ENCODE assay signal across 16 cellular contexts in genomic region chr5:175344331-175345200, GRCh38.
DNase-seq lines count a peak whose midpoint lies in the region; ATAC-seq, FAIRE-seq and TF ChIP-seq lines count a peak whose summit lies in the region.
"Had no signal": no experiment of that assay in that cellular context is flagged by ENCODE, and none has a peak within 500 bp of the region (broad histone marks: within the 10 kb centered on the region; RNA-seq: fewer than 3 reads in every experiment).

No MANE protein-coding gene starts in this region.

- H3K36me3 ChIP-seq in HCT116 (ENCODE audit: control insufficient read depth in 1 of 2, insufficient read depth in 2 of 2, low read length in 2 of 2) (no peaks in the 10 kb centered on the region), keratinocyte (ENCODE audit: control insufficient read depth in 2 of 2, extremely low read depth in 1 of 2, insufficient read depth in 2 of 2, low read length in 2 of 2) (no peaks in the 10 kb centered on the region), MM.1S (replicated peaks; ENCODE audit: insufficient read depth, low read length) (no peaks in the 10 kb centered on the region)
- H3K36me3 ChIP-seq: esophagus squamous epithelium, neural progenitor cell had no signal

- RAD21 ChIA-PET in HCT116 (lab: Charles Lee; ENCODE audit: low non-redundant PET in 1 of 2, low total read pairs in 2 of 2, uncharacterized antibody in 2 of 2, unreplicated experiment in 2 of 2), result no interaction called here

- DNase-seq in A549 (ENCODE audit: low read depth in 1 of 2, low spot score in 1 of 2), result peak; percentile 40 to 82
- DNase-seq in HCT116 (ENCODE audit: low read depth, low spot score), result peak; percentile 71
- DNase-seq in T1000 (lab: John Stamatoyannopoulos, UW), result peak; percentile 31
- peak; percentile 70 for DNase-seq in keratinocyte (ENCODE audit: low read depth, low spot score)
- no peak for DNase-seq in MM.1S
- DNase-seq in GM19239 (ENCODE audit: insufficient read length, low spot score), result no peak
- DNase-seq in T-helper 17 cell, result no peak
- DNase-seq: activated CD4-positive, CD25-positive, alpha-beta regulatory T cell; activated naive CD8-positive, alpha-beta T cell treated with anti-CD3 and anti-CD28 coated beads, Interleukin-2, amount 10 ng/mL, durations not matched to agents 7 days and 5 days; DMS53; esophagus squamous epithelium; NCI-H2171 treated with DMSO at 0.1 percent for 48 hours had no signal

- H2AFZ ChIP-seq in HCT116 (ENCODE audit: low read depth, low read length, poor library complexity, severe bottlenecking) (peak overlapping the region; percentile 45), keratinocyte (ENCODE audit: control insufficient read depth, low read length) (no peak overlapping the region), MM.1S (ENCODE audit: low read length) (no peak overlapping the region)
- H2AFZ ChIP-seq: neural progenitor cell had no signal

- H3K4me1 ChIP-seq in A549 (peaks cover 52% of the 10 kb centered on the region), HCT116 (ENCODE audit: control insufficient read depth in 1 of 2, insufficient read depth in 2 of 2, low read length in 2 of 2) (peaks cover 37 to 54% of the 10 kb centered on the region in 2 experiments), keratinocyte (ENCODE audit: control insufficient read depth, extremely low read depth, insufficient read depth, low read length) (peaks cover 27% of the 10 kb centered on the region), MM.1S (ENCODE audit: low read length) (no peaks in the 10 kb centered on the region)

- H3K27ac ChIP-seq in A549, result peak overlapping the region; percentile 77 to 88; a peak in 5 of 6 replicates
- H3K27ac ChIP-seq in HCT116 (ENCODE audit: low read depth, low read length), result peak overlapping the region; percentile 82
- peak overlapping the region; percentile 45 for H3K27ac ChIP-seq in keratinocyte (ENCODE audit: control insufficient read depth, insufficient read depth, low read length)
- H3K27ac ChIP-seq in MM.1S (ENCODE audit: low read length), result no peak overlapping the region
- H3K27ac ChIP-seq: coronary artery, esophagus squamous epithelium, neural progenitor cell had no signal

- CTCF ChIA-PET in A549 (lab: Yijun Ruan, JAX), result interaction anchor here (1.2 to 5.3 kb wide), 11 partner anchors 19 to 433 kb away, joined by 3 to 26 read pairs (median 6); partner anchors contain the start of gene DRD1
- CTCF ChIA-PET in HCT116 (lab: Charles Lee), result interaction anchor here (1.6 kb wide), 1 partner anchor 120 kb away, joined by 5 read pairs; no protein-coding TSS in a partner anchor

- POLR2A ChIA-PET in A549 (lab: Yijun Ruan, JAX) (interaction anchor here (2.4 to 2.5 kb wide), 2 partner anchors 34 to 57 kb away, joined by 8 to 40 read pairs; no protein-coding TSS in a partner anchor), HCT116 (lab: Charles Lee) (interaction anchor here (0.9 kb wide), 1 partner anchor 14 kb away, joined by 3 read pairs; no protein-coding TSS in a partner anchor)

- H3K4me2 ChIP-seq in A549 (peak overlapping the region; percentile 48), HCT116 (ENCODE audit: low read length) (peak overlapping the region; percentile 64), keratinocyte (ENCODE audit: control insufficient read depth, extremely low read depth, insufficient read depth, low read depth, low read length) (peak overlapping the region; percentile 37), MM.1S (ENCODE audit: low read depth, low read length) (no peak overlapping the region)
- H3K4me2 ChIP-seq: neural progenitor cell had no signal

- TF ChIP-seq RAD21 in A549 (conservative IDR thresholded peaks at IDR 0.05 in 1 of 2, IDR thresholded peaks at IDR 0.05 in 1 of 2) (peak; percentile 32 to 66), HCT116 (IDR thresholded peaks at IDR 0.05; ENCODE audit: low read depth) (no peak)

- no peak overlapping the region for H3K9ac ChIP-seq in HCT116 (ENCODE audit: low read length)
- H3K9ac ChIP-seq in keratinocyte (ENCODE audit: control insufficient read depth, extremely low read depth, insufficient read depth, low read length), result no peak overlapping the region
- H3K9ac ChIP-seq in MM.1S (ENCODE audit: low read length), result no peak overlapping the region
- H3K9ac ChIP-seq: neural progenitor cell had no signal

- TF ChIP-seq CTCF in A549 (IDR thresholded peaks at IDR 0.05), result no peak
- no peak for TF ChIP-seq CTCF in HCT116 (IDR thresholded peaks at IDR 0.05 in 2 of 3, conservative IDR thresholded peaks at IDR 0.05 in 1 of 3; ENCODE audit: borderline replicate concordance in 1 of 3, insufficient read depth in 1 of 3, low read depth in 2 of 3, low read length in 2 of 3)
- no peak for TF ChIP-seq CTCF in keratinocyte (optimal IDR thresholded peaks at IDR 0.05 in 1 of 3, IDR thresholded peaks at IDR 0.05 in 1 of 3, conservative IDR thresholded peaks at IDR 0.05 in 1 of 3; ENCODE audit: extremely low read depth in 1 of 3, insufficient read depth in 2 of 3, low read length in 3 of 3)
- no peak for TF ChIP-seq CTCF in MM.1S (IDR thresholded peaks at IDR 0.05; ENCODE audit: low read length)

- no peaks in the 10 kb centered on the region for H3K4me1 Mint-ChIP-seq in T-helper 17 cell
- H3K4me1 Mint-ChIP-seq: activated naive CD8-positive, alpha-beta T cell treated with anti-CD3 and anti-CD28 coated beads, Interleukin-2, amount 10 ng/mL, durations not matched to agents 7 days and 5 days; memory B cell had no signal

- H3K9me3 ChIP-seq in A549 (0 out of 3 replicates have a peak, but pooled peaks cover 3% of the 10 kb centered on the region), HCT116 (ENCODE audit: control insufficient read depth in 1 of 2, insufficient read depth in 1 of 2, low read depth in 1 of 2, low read length in 2 of 2) (no peaks in the 10 kb centered on the region), keratinocyte (ENCODE audit: control insufficient read depth, low read depth, low read length) (no peaks in the 10 kb centered on the region), MM.1S (replicated peaks; ENCODE audit: insufficient read depth, low read length) (no peaks in the 10 kb centered on the region), T-helper 17 cell (ENCODE audit: control insufficient read depth, low read length, poor library complexity, severe bottlenecking) (no peaks in the 10 kb centered on the region)
- H3K9me3 ChIP-seq: esophagus squamous epithelium had no signal

- no peak overlapping the region for H3K27ac Mint-ChIP-seq in T-helper 17 cell
- H3K27ac Mint-ChIP-seq: activated naive CD8-positive, alpha-beta T cell treated with anti-CD3 and anti-CD28 coated beads, Interleukin-2, amount 10 ng/mL, durations not matched to agents 7 days and 5 days; memory B cell; neural progenitor cell had no signal

- H3K27me3 Mint-ChIP-seq in T-helper 17 cell, result peaks cover 17% of the 10 kb centered on the region
- H3K27me3 Mint-ChIP-seq: activated naive CD8-positive, alpha-beta T cell treated with anti-CD3 and anti-CD28 coated beads, Interleukin-2, amount 10 ng/mL, durations not matched to agents 7 days and 5 days had no signal

- H3K9me1 ChIP-seq in keratinocyte (ENCODE audit: control insufficient read depth, extremely low read depth, insufficient read depth, low read length), result no peaks in the 10 kb centered on the region

- intact Hi-C loops in HCT116 (cut with micrococcal nuclease), result no loop called here

- H3K79me2 ChIP-seq in HCT116 (ENCODE audit: insufficient read depth, low read length) (no peaks in the 10 kb centered on the region), keratinocyte (ENCODE audit: control insufficient read depth, insufficient read depth, low read length) (no peaks in the 10 kb centered on the region), MM.1S (ENCODE audit: low read length) (no peaks in the 10 kb centered on the region)

- peak; percentile 91 to 95; a peak in 4 of 5 replicates for TF ChIP-seq EP300 in A549 (IDR thresholded peaks at IDR 0.05)

- peak; percentile 93 for FAIRE-seq in A549 (lab: Jason Lieb, UNC)
- FAIRE-seq in keratinocyte (lab: Jason Lieb, UNC), result peak; percentile 84
- FAIRE-seq in GM19239 (lab: Jason Lieb, UNC), result no peak

- no peaks in the 10 kb centered on the region for H3K36me3 Mint-ChIP-seq in T-helper 17 cell (ENCODE audit: low read depth)
- H3K36me3 Mint-ChIP-seq: activated naive CD8-positive, alpha-beta T cell treated with anti-CD3 and anti-CD28 coated beads, Interleukin-2, amount 10 ng/mL, durations not matched to agents 7 days and 5 days; memory B cell; neural progenitor cell had no signal

- ATAC-seq in A549 (peak; percentile 83 to 85), HCT116 (peak; percentile 82), GM21737 (IDR thresholded peaks at IDR 0.05; ENCODE audit: unreplicated experiment) (no peak), T-helper 17 cell (no peak)

- H4K20me1 ChIP-seq in HCT116 (ENCODE audit: insufficient read depth) (no peaks in the 10 kb centered on the region), keratinocyte (ENCODE audit: control insufficient read depth, extremely low read depth, insufficient read depth, low read length) (no peaks in the 10 kb centered on the region), MM.1S (ENCODE audit: insufficient read depth, low read length) (no peaks in the 10 kb centered on the region)

- TF ChIP-seq POLR2A in A549 (IDR thresholded peaks at IDR 0.05; ENCODE audit: low read length) (no peak), HCT116 (IDR thresholded peaks at IDR 0.05; ENCODE audit: borderline replicate concordance, extremely low read depth, insufficient read depth, insufficient read length) (no peak)

- H3K9me2 ChIP-seq in HCT116 (ENCODE audit: insufficient read depth), result no peaks in the 10 kb centered on the region
- H3K9me2 ChIP-seq in MM.1S (replicated peaks; ENCODE audit: insufficient read depth, low read length), result no peaks in the 10 kb centered on the region

- no peaks in the 10 kb centered on the region for H3F3A ChIP-seq in MM.1S (ENCODE audit: insufficient read depth, low read length)

- WGBS in A549 (ENCODE audit: missing lambda C conversion rate), result 0% methylated on average over 4 of the region's 4 CpGs

- dilution Hi-C loops in keratinocyte (cut with MboI; ENCODE audit: extremely low pct_ligation_motif_present, low sequenced_read_pairs), result no loop called here

- no peak overlapping the region for H3K4me3 Mint-ChIP-seq in T-helper 17 cell
- H3K4me3 Mint-ChIP-seq: activated naive CD8-positive, alpha-beta T cell treated with anti-CD3 and anti-CD28 coated beads, Interleukin-2, amount 10 ng/mL, durations not matched to agents 7 days and 5 days; memory B cell; neural progenitor cell had no signal

- no TSS peak for BruUV-seq in HCT116 (replicated peaks; lab: Mats Ljungman, UMichigan)

- H3K4me3 ChIP-seq in A549 (no peak overlapping the region), HCT116 (replicated peaks in 1 of 2; ENCODE audit: low read depth in 1 of 2, low read length in 2 of 2) (0 out of 4 replicates have a peak overlapping the region, but pooled peaks of 1 of the 2 experiments have one; percentile 10), keratinocyte (ENCODE audit: control insufficient read depth in 2 of 3, extremely low read depth in 1 of 3, insufficient read depth in 2 of 3, low read depth in 1 of 3, low read length in 3 of 3) (no peak overlapping the region), MM.1S (ENCODE audit: low read length) (no peak overlapping the region)
- H3K4me3 ChIP-seq: coronary artery, esophagus squamous epithelium, neural progenitor cell had no signal

- H3K27me3 ChIP-seq in HCT116 (ENCODE audit: insufficient read depth, low read length) (peaks cover 10% of the 10 kb centered on the region; the same call in 1 of the 2 replicates), keratinocyte (ENCODE audit: control insufficient read depth, extremely low read depth, insufficient read depth, low read length) (no peaks in the 10 kb centered on the region), MM.1S (replicated peaks; ENCODE audit: insufficient read depth, low read length) (no peaks in the 10 kb centered on the region)

Comparison
In these comparisons a context has a peak if more than half of its experiments do, and no peak if none do; other contexts are left out.
1. ATAC-seq: peak in A549 (2 of 2) and HCT116 (single experiment); none in GM21737 (single experiment) and T-helper 17 cell (single experiment).
2. DNase-seq: peak in A549 (2 of 2), HCT116 (single experiment), T1000 (single experiment) and keratinocyte (single experiment); none in MM.1S (single experiment), GM19239 (single experiment) and T-helper 17 cell (0 of 3).
3. Of the 6 proteins assayed by ChIP-seq in both A549 and HCT116: peak only in A549: RAD21; only in HCT116: MAX; in both: CEBPB; in neither: 3.